ENCODE assay signal across 8 cellular contexts in the genomic region with DNA sequence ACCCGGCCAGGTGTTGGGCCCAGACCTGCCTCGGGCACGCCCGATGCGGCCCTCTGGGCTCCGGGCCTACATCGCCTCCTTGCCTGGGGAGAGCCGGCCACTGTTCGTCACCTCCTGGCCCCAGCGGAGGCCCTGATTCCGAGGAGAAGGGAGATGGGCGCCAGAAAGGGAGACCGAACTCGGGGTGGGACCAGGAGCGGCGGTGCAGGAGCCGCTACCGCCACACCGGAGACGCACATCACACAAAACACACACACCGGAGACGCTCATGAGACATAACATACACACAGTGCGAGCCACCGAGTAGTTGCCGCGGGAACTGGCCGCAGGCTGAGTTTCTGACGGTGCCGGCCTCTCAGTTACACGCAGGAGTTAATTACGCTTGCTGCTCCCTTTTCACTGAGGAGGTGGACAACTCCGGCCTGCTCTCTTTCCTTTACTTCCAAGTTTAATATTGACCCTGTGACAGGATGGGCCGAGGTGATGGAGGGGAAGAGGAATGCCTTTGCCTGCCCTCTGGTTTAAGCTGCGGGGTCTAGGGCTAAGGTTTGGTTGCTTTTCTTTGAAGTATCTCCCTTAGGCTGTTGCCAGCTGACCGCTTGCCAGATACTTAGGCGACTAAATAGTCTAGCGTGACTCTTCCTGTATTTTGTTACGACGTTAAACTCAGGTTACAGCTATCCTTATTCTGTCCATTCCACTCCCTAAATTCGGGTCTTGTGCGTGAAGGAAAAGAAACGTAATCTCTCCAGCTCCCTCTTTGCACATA. TPM values are rescaled to one million over a fixed set of nuclear protein-coding genes. Genes with fewer than 3 reads are reported as not detected.
DNase-seq lines count a peak whose midpoint lies in the region; ATAC-seq and TF ChIP-seq lines count a peak whose summit lies in the region.

No MANE protein-coding gene starts in this region.

- intact Hi-C loops in activated CD4-positive, alpha-beta T cell treated with anti-CD3 and anti-CD28 coated beads for 36 hours (cut with DNase I, micrococcal nuclease) = loop anchor here (1.0 to 10.0 kb wide), 17 partner anchors 13 to 1240 kb away; a partner anchor contains a TSS
- intact Hi-C loops in dendritic cell treated with granulocyte-macrophage colony-stimulating factor and Interleukin-4, amounts not matched to agents 40 ng/mL and 50 ng/mL, for 4 days (cut with micrococcal nuclease) = loop anchor here (5.0 kb wide), 2 partner anchors 867 to 1172 kb away; a partner anchor contains a TSS
- intact Hi-C loops in right lobe of liver (cut with DNase I) = no loop called here

- peaks cover 0 to 16% (median 2%) of the 10 kb centered on the region in 4 donors for H3K4me1 ChIP-seq in right lobe of liver

- under 1% methylated on average over 32 of the region's 42 CpGs for WGBS in right lobe of liver (ENCODE audit: insufficient coverage, low coverage, low lambda C conversion rate, missing lambda C conversion rate)

- H3K4me3 ChIP-seq in H7 (ENCODE audit: insufficient read depth, low read depth, low read length) = peak overlapping the region; percentile 94
- H3K4me3 ChIP-seq in right lobe of liver = peak overlapping the region; percentile 82 to 95 (median 91)

- H3K9me3 ChIP-seq in KOPT-K1 (ENCODE audit: insufficient read depth, low read length, poor library complexity, severe bottlenecking) = no peaks in the 10 kb centered on the region
- H3K9me3 ChIP-seq in right lobe of liver = no peaks in the 10 kb centered on the region

- TF ChIP-seq CTCF in right lobe of liver (IDR thresholded peaks at IDR 0.05) = no peak

- no peaks in the 10 kb centered on the region for H3K9me3 Mint-ChIP-seq in activated CD4-positive, alpha-beta T cell treated with anti-CD3 and anti-CD28 coated beads for 36 hours (ENCODE audit: low read depth)
- no peaks in the 10 kb centered on the region for H3K9me3 Mint-ChIP-seq in T-cell
- H3K9me3 Mint-ChIP-seq in dendritic cell treated with granulocyte-macrophage colony-stimulating factor and Interleukin-4, amounts not matched to agents 40 ng/mL and 50 ng/mL, for 4 days = no peaks in the 10 kb centered on the region

- peak; percentile 72 for DNase-seq in activated CD4-positive, alpha-beta T cell treated with anti-CD3 and anti-CD28 coated beads for 36 hours
- DNase-seq in activated CD4-positive, alpha-beta T cell treated with anti-CD3 and anti-CD28 coated beads for 1 hour = no peak
- peak; percentile 55 for DNase-seq in H7
- DNase-seq in T-cell = peak in 25 of 34 experiments; percentile 14 to 70 (median 40)
- peak; percentile 60 to 72 (median 65) for DNase-seq in right lobe of liver
- DNase-seq in stimulated activated CD8-positive, alpha-beta memory T cell treated with anti-CD3 and anti-CD28 coated beads, Interleukin-4, amount 100 ng/mL, for 48 hours = peak; percentile 64

- H3K4me1 Mint-ChIP-seq in activated CD4-positive, alpha-beta T cell treated with anti-CD3 and anti-CD28 coated beads for 36 hours = peaks cover 63% of the 10 kb centered on the region
- peaks cover 73 to 78% (median 76%) of the 10 kb centered on the region in 3 donors for H3K4me1 Mint-ChIP-seq in T-cell
- H3K4me1 Mint-ChIP-seq in dendritic cell treated with granulocyte-macrophage colony-stimulating factor and Interleukin-4, amounts not matched to agents 40 ng/mL and 50 ng/mL, for 4 days (ENCODE audit: low read depth) = peaks cover 27% of the 10 kb centered on the region

- H3K27me3 ChIP-seq in H7 (ENCODE audit: control insufficient read depth, insufficient read depth, low read length) (no peaks in the 10 kb centered on the region), right lobe of liver (no peaks in the 10 kb centered on the region)

- no peak for TF ChIP-seq POLR2A in right lobe of liver (IDR thresholded peaks at IDR 0.05)

- POLR2A ChIA-PET in activated CD4-positive, alpha-beta T cell treated with anti-CD3 and anti-CD28 coated beads for 36 hours (lab: Charles Lee) = interaction anchor here (0.8 to 1.6 kb wide), 7 partner anchors 10 to 1164 kb away, joined by 3 to 22 read pairs (median 6); a partner anchor contains a TSS
- POLR2A ChIA-PET in T-cell (lab: Charles Lee) = interaction anchor here (0.6 to 3.2 kb wide), 17 partner anchors 12 to 1173 kb away, joined by 3 to 23 read pairs (median 5); a partner anchor contains a TSS

- H3K4me3 Mint-ChIP-seq in activated CD4-positive, alpha-beta T cell treated with anti-CD3 and anti-CD28 coated beads for 36 hours = peak overlapping the region; percentile 85
- peak overlapping the region; percentile 86 to 96 (median 94) for H3K4me3 Mint-ChIP-seq in T-cell
- H3K4me3 Mint-ChIP-seq in dendritic cell treated with granulocyte-macrophage colony-stimulating factor and Interleukin-4, amounts not matched to agents 40 ng/mL and 50 ng/mL, for 4 days = peak overlapping the region; percentile 82

- peak; percentile 49 for ATAC-seq in activated CD4-positive, alpha-beta T cell treated with anti-CD3 and anti-CD28 coated beads for 36 hours
- ATAC-seq in T-cell (replicated peaks in 1 of 4) = peak; percentile 47 to 56 (median 52)
- ATAC-seq in right lobe of liver = peak; percentile 66 to 74 (median 71)

- H3K36me3 ChIP-seq in H7 (replicated peaks; ENCODE audit: control insufficient read depth, insufficient read depth, low read length) (peaks cover 2% of the 10 kb centered on the region), KOPT-K1 (ENCODE audit: insufficient read depth, low read length) (peaks cover 30% of the 10 kb centered on the region), right lobe of liver (peaks cover 0 to 7% (median 1%) of the 10 kb centered on the region in 4 donors)

- CTCF ChIA-PET in activated CD4-positive, alpha-beta T cell treated with anti-CD3 and anti-CD28 coated beads for 36 hours (lab: Charles Lee) = interaction anchor here (0.8 to 3.7 kb wide), 16 partner anchors 9 to 181 kb away, joined by 3 to 20 read pairs (median 5); a partner anchor contains a TSS
- CTCF ChIA-PET in T-cell (lab: Charles Lee) = interaction anchor here (0.5 to 2.0 kb wide), 12 partner anchors 11 to 849 kb away, joined by 3 to 14 read pairs (median 3); a partner anchor contains a TSS

- H3K27me3 Mint-ChIP-seq in activated CD4-positive, alpha-beta T cell treated with anti-CD3 and anti-CD28 coated beads for 36 hours = no peaks in the 10 kb centered on the region
- no peaks in the 10 kb centered on the region for H3K27me3 Mint-ChIP-seq in T-cell
- H3K27me3 Mint-ChIP-seq in dendritic cell treated with granulocyte-macrophage colony-stimulating factor and Interleukin-4, amounts not matched to agents 40 ng/mL and 50 ng/mL, for 4 days = peaks cover 7% of the 10 kb centered on the region

- H3K36me3 Mint-ChIP-seq in activated CD4-positive, alpha-beta T cell treated with anti-CD3 and anti-CD28 coated beads for 36 hours (ENCODE audit: low read depth) = peaks cover 32% of the 10 kb centered on the region
- peaks cover 12% of the 10 kb centered on the region for H3K36me3 Mint-ChIP-seq in T-cell
- peaks cover 26% of the 10 kb centered on the region for H3K36me3 Mint-ChIP-seq in dendritic cell treated with granulocyte-macrophage colony-stimulating factor and Interleukin-4, amounts not matched to agents 40 ng/mL and 50 ng/mL, for 4 days (ENCODE audit: low read depth)

- peak overlapping the region; percentile 94 for H3K27ac Mint-ChIP-seq in activated CD4-positive, alpha-beta T cell treated with anti-CD3 and anti-CD28 coated beads for 36 hours
- H3K27ac Mint-ChIP-seq in T-cell = peak overlapping the region; percentile 96
- H3K27ac Mint-ChIP-seq in dendritic cell treated with granulocyte-macrophage colony-stimulating factor and Interleukin-4, amounts not matched to agents 40 ng/mL and 50 ng/mL, for 4 days = peak overlapping the region; percentile 91

- H3K27ac ChIP-seq in KOPT-K1 (ENCODE audit: low read depth, low read length, poor library complexity, severe bottlenecking) (peak overlapping the region; percentile 85), right lobe of liver (peak overlapping the region; percentile 90 to 95 (median 91))

RNA-seq across cellular contexts. Expression of a gene that starts 0.6 kb away (rescaled TPM):
- total RNA-seq in activated CD4-positive, alpha-beta T cell treated with anti-CD3 and anti-CD28 coated beads for 36 hours = 100 to 1,000 TPM; 213 to 264 TPM
- 68.2 and 92.0 TPM in 2 replicates for total RNA-seq in H7 (2014; rRNA removed; shearing (Covaris generic))
- total RNA-seq in T-cell = 100 to 1,000 TPM; 126 to 158 (median 151) TPM
- total RNA-seq in right lobe of liver = 10 to 100 TPM; 32.9 to 57.0 (median 46.6) TPM

RNA-seq across cellular contexts. Expression of a gene that starts 12.9 kb away (rescaled TPM):
- 10 to 100 TPM; 54.3 to 55.4 TPM for total RNA-seq in activated CD4-positive, alpha-beta T cell treated with anti-CD3 and anti-CD28 coated beads for 36 hours
- total RNA-seq in H7 (2014; rRNA removed; shearing (Covaris generic)) = 47.3 and 52.0 TPM in 2 replicates
- total RNA-seq in T-cell (10 to 100 TPM; 21.4 to 33.3 (median 22.2) TPM), right lobe of liver (10 to 100 TPM in 5 of 6 experiments, 1 to 10 TPM in 1; 9.7 to 28.0 (median 13.3) TPM)

Comparison
In these comparisons a context has a peak if more than half of its experiments do, and no peak if none do; other contexts are left out.
1. intact Hi-C loops: an anchor here in activated CD4-positive, alpha-beta T cell treated with anti-CD3 and anti-CD28 coated beads for 36 hours (1.0 to 10.0 kb wide) and dendritic cell treated with granulocyte-macrophage colony-stimulating factor and Interleukin-4, amounts not matched to agents 40 ng/mL and 50 ng/mL, for 4 days (5.0 kb wide); none called in right lobe of liver.